ENCODE assay signal across 1 cellular context in the genomic region with DNA sequence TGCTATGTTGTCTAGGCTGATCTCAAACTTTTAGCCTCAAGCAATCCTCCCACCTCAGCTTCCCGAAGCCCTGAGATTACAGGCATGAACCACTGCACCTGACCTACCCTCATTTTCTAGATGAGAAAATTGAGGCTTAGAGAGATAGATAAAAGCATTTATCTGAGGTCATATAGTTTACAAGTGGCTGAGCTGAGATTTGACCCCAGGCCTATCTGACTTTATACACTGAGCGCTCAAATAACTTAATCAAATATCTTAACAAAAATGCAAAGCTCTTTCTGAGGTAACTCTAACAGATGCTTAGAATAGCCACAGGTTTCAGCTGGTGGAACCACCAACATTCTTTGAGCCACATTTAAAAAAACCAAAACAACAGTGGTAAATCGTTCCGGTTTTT.
TF ChIP-seq lines count a peak whose summit lies in the region.

No MANE protein-coding gene starts in this region.

TF ChIP-seq in GM23338, 12 proteins besides CTCF, POLR2A, EP300 and RAD21 (continued from another document):
- TF ChIP-seq, protein P1, sequence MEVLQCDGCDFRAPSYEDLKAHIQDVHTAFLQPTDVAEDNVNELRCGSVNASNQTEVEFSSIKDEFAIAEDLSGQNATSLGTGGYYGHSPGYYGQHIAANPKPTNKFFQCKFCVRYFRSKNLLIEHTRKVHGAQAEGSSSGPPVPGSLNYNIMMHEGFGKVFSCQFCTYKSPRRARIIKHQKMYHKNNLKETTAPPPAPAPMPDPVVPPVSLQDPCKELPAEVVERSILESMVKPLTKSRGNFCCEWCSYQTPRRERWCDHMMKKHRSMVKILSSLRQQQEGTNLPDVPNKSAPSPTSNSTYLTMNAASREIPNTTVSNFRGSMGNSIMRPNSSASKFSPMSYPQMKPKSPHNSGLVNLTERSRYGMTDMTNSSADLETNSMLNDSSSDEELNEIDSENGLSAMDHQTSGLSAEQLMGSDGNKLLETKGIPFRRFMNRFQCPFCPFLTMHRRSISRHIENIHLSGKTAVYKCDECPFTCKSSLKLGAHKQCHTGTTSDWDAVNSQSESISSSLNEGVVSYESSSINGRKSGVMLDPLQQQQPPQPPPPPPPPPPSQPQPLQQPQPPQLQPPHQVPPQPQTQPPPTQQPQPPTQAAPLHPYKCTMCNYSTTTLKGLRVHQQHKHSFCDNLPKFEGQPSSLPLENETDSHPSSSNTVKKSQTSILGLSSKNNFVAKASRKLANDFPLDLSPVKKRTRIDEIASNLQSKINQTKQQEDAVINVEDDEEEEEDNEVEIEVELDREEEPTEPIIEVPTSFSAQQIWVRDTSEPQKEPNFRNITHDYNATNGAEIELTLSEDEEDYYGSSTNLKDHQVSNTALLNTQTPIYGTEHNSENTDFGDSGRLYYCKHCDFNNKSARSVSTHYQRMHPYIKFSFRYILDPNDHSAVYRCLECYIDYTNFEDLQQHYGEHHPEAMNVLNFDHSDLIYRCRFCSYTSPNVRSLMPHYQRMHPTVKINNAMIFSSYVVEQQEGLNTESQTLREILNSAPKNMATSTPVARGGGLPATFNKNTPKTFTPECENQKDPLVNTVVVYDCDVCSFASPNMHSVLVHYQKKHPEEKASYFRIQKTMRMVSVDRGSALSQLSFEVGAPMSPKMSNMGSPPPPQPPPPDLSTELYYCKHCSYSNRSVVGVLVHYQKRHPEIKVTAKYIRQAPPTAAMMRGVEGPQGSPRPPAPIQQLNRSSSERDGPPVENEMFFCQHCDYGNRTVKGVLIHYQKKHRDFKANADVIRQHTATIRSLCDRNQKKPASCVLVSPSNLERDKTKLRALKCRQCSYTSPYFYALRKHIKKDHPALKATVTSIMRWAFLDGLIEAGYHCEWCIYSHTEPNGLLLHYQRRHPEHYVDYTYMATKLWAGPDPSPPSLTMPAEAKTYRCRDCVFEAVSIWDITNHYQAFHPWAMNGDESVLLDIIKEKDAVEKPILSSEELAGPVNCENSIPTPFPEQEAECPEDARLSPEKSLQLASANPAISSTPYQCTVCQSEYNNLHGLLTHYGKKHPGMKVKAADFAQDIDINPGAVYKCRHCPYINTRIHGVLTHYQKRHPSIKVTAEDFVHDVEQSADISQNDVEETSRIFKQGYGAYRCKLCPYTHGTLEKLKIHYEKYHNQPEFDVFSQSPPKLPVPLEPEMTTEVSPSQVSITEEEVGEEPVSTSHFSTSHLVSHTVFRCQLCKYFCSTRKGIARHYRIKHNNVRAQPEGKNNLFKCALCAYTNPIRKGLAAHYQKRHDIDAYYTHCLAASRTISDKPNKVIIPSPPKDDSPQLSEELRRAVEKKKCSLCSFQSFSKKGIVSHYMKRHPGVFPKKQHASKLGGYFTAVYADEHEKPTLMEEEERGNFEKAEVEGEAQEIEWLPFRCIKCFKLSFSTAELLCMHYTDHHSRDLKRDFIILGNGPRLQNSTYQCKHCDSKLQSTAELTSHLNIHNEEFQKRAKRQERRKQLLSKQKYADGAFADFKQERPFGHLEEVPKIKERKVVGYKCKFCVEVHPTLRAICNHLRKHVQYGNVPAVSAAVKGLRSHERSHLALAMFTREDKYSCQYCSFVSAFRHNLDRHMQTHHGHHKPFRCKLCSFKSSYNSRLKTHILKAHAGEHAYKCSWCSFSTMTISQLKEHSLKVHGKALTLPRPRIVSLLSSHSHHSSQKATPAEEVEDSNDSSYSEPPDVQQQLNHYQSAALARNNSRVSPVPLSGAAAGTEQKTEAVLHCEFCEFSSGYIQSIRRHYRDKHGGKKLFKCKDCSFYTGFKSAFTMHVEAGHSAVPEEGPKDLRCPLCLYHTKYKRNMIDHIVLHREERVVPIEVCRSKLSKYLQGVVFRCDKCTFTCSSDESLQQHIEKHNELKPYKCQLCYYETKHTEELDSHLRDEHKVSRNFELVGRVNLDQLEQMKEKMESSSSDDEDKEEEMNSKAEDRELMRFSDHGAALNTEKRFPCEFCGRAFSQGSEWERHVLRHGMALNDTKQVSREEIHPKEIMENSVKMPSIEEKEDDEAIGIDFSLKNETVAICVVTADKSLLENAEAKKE (CRISPR knock-in tag; IDR thresholded peaks at IDR 0.05): no peak
- TF ChIP-seq CREB1 (CRISPR knock-in tag; IDR thresholded peaks at IDR 0.05; ENCODE audit: low read depth): no peak
- TF ChIP-seq, protein P2, sequence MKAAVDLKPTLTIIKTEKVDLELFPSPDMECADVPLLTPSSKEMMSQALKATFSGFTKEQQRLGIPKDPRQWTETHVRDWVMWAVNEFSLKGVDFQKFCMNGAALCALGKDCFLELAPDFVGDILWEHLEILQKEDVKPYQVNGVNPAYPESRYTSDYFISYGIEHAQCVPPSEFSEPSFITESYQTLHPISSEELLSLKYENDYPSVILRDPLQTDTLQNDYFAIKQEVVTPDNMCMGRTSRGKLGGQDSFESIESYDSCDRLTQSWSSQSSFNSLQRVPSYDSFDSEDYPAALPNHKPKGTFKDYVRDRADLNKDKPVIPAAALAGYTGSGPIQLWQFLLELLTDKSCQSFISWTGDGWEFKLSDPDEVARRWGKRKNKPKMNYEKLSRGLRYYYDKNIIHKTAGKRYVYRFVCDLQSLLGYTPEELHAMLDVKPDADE (IDR thresholded peaks at IDR 0.05): no peak
